8 cellular contexts compared by ENCODE assay signal in the genomic region with DNA sequence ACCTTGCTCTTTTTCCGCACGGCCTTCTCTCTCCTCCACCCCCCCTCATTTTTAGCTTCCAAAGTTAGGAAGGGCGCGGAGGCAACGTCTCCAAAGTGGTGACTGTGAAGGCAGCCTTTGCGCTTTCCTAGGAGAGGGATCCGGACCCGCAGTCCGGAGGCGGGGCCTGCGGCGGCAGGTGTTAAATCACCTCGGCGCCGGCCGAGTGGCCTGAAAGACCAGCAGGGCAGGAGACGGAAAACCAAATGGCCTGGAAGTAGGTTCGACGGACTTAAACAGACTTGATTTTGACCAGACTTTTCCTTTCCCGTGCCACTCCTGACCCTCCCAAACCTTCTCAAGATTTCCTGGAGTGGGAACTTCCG. TPM values are rescaled to one million over a fixed set of nuclear protein-coding genes. Genes with fewer than 3 reads are reported as not detected.
DNase-seq lines count a peak whose midpoint lies in the region; ATAC-seq, FAIRE-seq and TF ChIP-seq lines count a peak whose summit lies in the region.

No MANE protein-coding gene starts in this region.

- ATAC-seq in GM19035 (IDR thresholded peaks at IDR 0.05; ENCODE audit: unreplicated experiment): peak; percentile 10
- ATAC-seq in T-helper 17 cell: no peak

- H3K36me3 Mint-ChIP-seq in T-helper 17 cell (ENCODE audit: low read depth): no peaks in the 10 kb centered on the region

- no peak for TF ChIP-seq CTCF in cardiac fibroblast (IDR thresholded peaks at IDR 0.05; ENCODE audit: low read depth, low read length)

- no peak for FAIRE-seq in HTR-8/SVneo (lab: Jason Lieb, UNC)

- H3K27me3 Mint-ChIP-seq in T-helper 17 cell: no peaks in the 10 kb centered on the region

- H3K4me3 ChIP-seq in cardiac fibroblast (replicated peaks in 1 of 2; ENCODE audit: low read depth in 2 of 2, low read length in 2 of 2): peak overlapping the region; percentile 74 to 82

- peaks cover 35% of the 10 kb centered on the region for H3K4me1 Mint-ChIP-seq in T-helper 17 cell

- H3K4me3 Mint-ChIP-seq in T-helper 17 cell: peak overlapping the region; percentile 95

- H3K9me3 ChIP-seq in T-helper 17 cell (ENCODE audit: control insufficient read depth, low read length, poor library complexity, severe bottlenecking): no peaks in the 10 kb centered on the region

- peak; percentile 8 for DNase-seq in Ammon's horn (ENCODE audit: low spot score)
- peak; percentile 36 for DNase-seq in HTR-8/SVneo (ENCODE audit: insufficient read length, low spot score)
- DNase-seq in T-helper 17 cell: peak; percentile 12 to 34 (median 14)
- DNase-seq in cardiac fibroblast (ENCODE audit: low read depth in 2 of 2): peak; percentile 28 to 39
- DNase-seq in islet precursor cell: peak; percentile 83
- DNase-seq in stimulated activated CD4-positive, alpha-beta T cell treated with anti-CD3 and anti-CD28 coated beads, Interleukin-12 subunit alpha, Interleukin-12 subunit beta, amount 100 ng/mL, for 48 hours (ENCODE audit: low read depth in 2 of 3, low spot score in 1 of 3): peak; percentile 16 to 32 (median 25)
- no peak for DNase-seq in central memory CD4-positive, alpha-beta T cell

- H3K27ac Mint-ChIP-seq in T-helper 17 cell: peak overlapping the region; percentile 96

RNA-seq across cellular contexts. Expression of a gene that starts 0.6 kb away (rescaled TPM):
- 10 to 100 TPM; 80.5 to 89.4 TPM for total RNA-seq in T-helper 17 cell
